Comparison of ENCODE assay signal across 9 cellular contexts in genomic region chr6:134884752-134885151, GRCh38.
"Had no signal": no experiment of that assay in that cellular context is flagged by ENCODE, and none has a peak within 500 bp of the region (broad histone marks: within the 10 kb centered on the region; RNA-seq: fewer than 3 reads in every experiment).

No MANE protein-coding gene starts in this region.

- H3K4me2 ChIP-seq: GM23338 had no signal

- H3K9me3 ChIP-seq: HAP-1 had no signal

- H3K4me1 Mint-ChIP-seq: GM23338, H9 had no signal

- H2AFZ ChIP-seq: GM23248, GM23338 had no signal

- H3K4me1 ChIP-seq: HAP-1 had no signal

- DNase-seq: GM23248, GOT3, H7, H9, HCEC 1CT, HFFc6 had no signal

- H3K36me3 ChIP-seq: HAP-1 had no signal

- H3K9ac ChIP-seq: GM23248 had no signal

- H3K27ac ChIP-seq: GM23248 had no signal

- H3K4me3 Mint-ChIP-seq: GM23338, H9, HFFc6 had no signal

- H3K4me3 ChIP-seq: GM23248, GM23338, HAP-1 had no signal

- H3K27ac Mint-ChIP-seq: GM23338, H9, HFFc6 had no signal

- ATAC-seq: GM23338, HCT116 had no signal

- H3K9me3 Mint-ChIP-seq: GM23338, H9, HFFc6 had no signal
